Comparison of ENCODE assay signal across 13 cellular contexts in the genomic region with DNA sequence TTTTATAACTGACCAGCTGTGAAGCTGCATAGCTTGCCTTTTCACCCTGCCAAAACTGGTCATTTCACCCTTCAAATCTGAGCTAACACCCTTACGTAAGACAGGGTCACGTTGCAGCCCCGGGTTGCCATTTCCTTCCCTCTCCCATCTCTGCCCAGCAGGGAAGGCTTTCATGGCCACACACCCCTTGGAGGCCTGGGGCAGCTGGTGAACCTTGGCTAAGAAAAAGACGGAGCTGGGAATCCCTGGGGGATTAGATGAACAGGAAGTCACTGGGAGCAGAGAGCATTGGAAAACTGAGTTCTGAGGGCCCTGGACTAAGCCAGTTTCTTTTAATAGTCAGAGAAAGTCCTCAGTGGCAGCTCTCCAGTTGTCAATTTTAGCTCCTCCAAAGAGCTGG.
DNase-seq lines count a peak whose midpoint lies in the region; ATAC-seq and TF ChIP-seq lines count a peak whose summit lies in the region.
"Had no signal": no experiment of that assay in that cellular context is flagged by ENCODE, and none has a peak within 500 bp of the region (broad histone marks: within the 10 kb centered on the region; RNA-seq: fewer than 3 reads in every experiment).

No MANE protein-coding gene starts in this region.

- peak overlapping the region; percentile 22 to 90 (median 83) for H3K27ac Mint-ChIP-seq in brain
- H3K27ac Mint-ChIP-seq: CD8-positive, alpha-beta memory T cell had no signal

- H3K9me2 ChIP-seq in hepatocyte (replicated peaks; ENCODE audit: insufficient read depth), result no peaks in the 10 kb centered on the region

- H3K36me3 Mint-ChIP-seq in brain, result peaks cover 25% of the 10 kb centered on the region
- H3K36me3 Mint-ChIP-seq: CD8-positive, alpha-beta memory T cell; naive B cell had no signal

- TF ChIP-seq CTCF in brain (conservative IDR thresholded peaks at IDR 0.05) (no peak), hepatocyte (IDR thresholded peaks at IDR 0.05; ENCODE audit: poor library complexity) (no peak)

- H3K36me3 ChIP-seq in H7 (replicated peaks; ENCODE audit: control insufficient read depth, insufficient read depth, low read length) (no peaks in the 10 kb centered on the region; the same call in 1 of the 2 replicates), hepatocyte (replicated peaks; ENCODE audit: insufficient read depth, low read depth) (no peaks in the 10 kb centered on the region), rectal smooth muscle tissue (ENCODE audit: control insufficient read depth, insufficient read depth, low read length) (no peaks in the 10 kb centered on the region)

- no peak overlapping the region for H3K9ac ChIP-seq in rectal smooth muscle tissue (ENCODE audit: low read length)

- no peaks in the 10 kb centered on the region for H3K9me3 Mint-ChIP-seq in brain
- H3K9me3 Mint-ChIP-seq: CD8-positive, alpha-beta memory T cell; naive B cell had no signal

- H3K4me1 ChIP-seq in hepatocyte (ENCODE audit: insufficient read depth), result peaks cover 16% of the 10 kb centered on the region
- H3K4me1 ChIP-seq in rectal smooth muscle tissue (ENCODE audit: control insufficient read depth, insufficient read depth, low read length), result peaks cover 28% of the 10 kb centered on the region

- ATAC-seq in HG03108 (IDR thresholded peaks at IDR 0.05; ENCODE audit: unreplicated experiment), result no peak
- ATAC-seq: esophagus mucosa, Panc1 had no signal

- no peaks in the 10 kb centered on the region for H3K79me2 ChIP-seq in hepatocyte

- H3K27me3 Mint-ChIP-seq in brain, result no peaks in the 10 kb centered on the region
- H3K27me3 Mint-ChIP-seq: naive B cell had no signal

- no peak overlapping the region for H3K4me2 ChIP-seq in hepatocyte

- no peak overlapping the region for H3K4me3 ChIP-seq in H7 (ENCODE audit: insufficient read depth, low read depth, low read length)
- H3K4me3 ChIP-seq in hepatocyte, result no peak overlapping the region
- no peak overlapping the region for H3K4me3 ChIP-seq in rectal smooth muscle tissue (ENCODE audit: low read length)

- no peaks in the 10 kb centered on the region for H3K9me3 ChIP-seq in hepatocyte (ENCODE audit: low read depth)

- H3K27ac ChIP-seq in hepatocyte (peak overlapping the region; percentile 33), rectal smooth muscle tissue (ENCODE audit: low read depth, low read length) (peak overlapping the region; percentile 64)

- peak overlapping the region in 1 of 5 experiments; percentile 12 for H3K4me3 Mint-ChIP-seq in brain
- H3K4me3 Mint-ChIP-seq: CD8-positive, alpha-beta memory T cell; naive B cell had no signal

- DNase-seq in H7, result peak; percentile 29
- DNase-seq in hepatocyte (ENCODE audit: low spot score), result no peak
- no peak for DNase-seq in NK-92 treated with Interleukin-12 subunit alpha and Interleukin-12 subunit beta, amount 100 ng/mL, for 24 hours (lab: John Stamatoyannopoulos, UW)
- no peak for DNase-seq in SW 1271 (lab: John Stamatoyannopoulos, UW)
- DNase-seq in stimulated activated CD8-positive, alpha-beta memory T cell treated with anti-CD3 and anti-CD28 coated beads, Interleukin-4, amount 100 ng/mL, for 48 hours, result no peak
- DNase-seq: activated CD4-positive, alpha-beta T cell treated with anti-CD3 and anti-CD28 coated beads for 4 hours; CD8-positive, alpha-beta memory T cell; naive B cell had no signal

- H2AFZ ChIP-seq in hepatocyte, result no peak overlapping the region

- no peaks in the 10 kb centered on the region for H4K20me1 ChIP-seq in hepatocyte (ENCODE audit: insufficient read depth, poor library complexity, severe bottlenecking)

- peaks cover 37% of the 10 kb centered on the region for H3K4me1 Mint-ChIP-seq in brain
- H3K4me1 Mint-ChIP-seq: CD8-positive, alpha-beta memory T cell; naive B cell had no signal

- H3K27me3 ChIP-seq in H7 (ENCODE audit: control insufficient read depth, insufficient read depth, low read length), result no peaks in the 10 kb centered on the region
- H3K27me3 ChIP-seq in hepatocyte, result no peaks in the 10 kb centered on the region
- H3K27me3 ChIP-seq in rectal smooth muscle tissue (ENCODE audit: control insufficient read depth, insufficient read depth, low read length), result no peaks in the 10 kb centered on the region

- WGBS in hepatocyte (ENCODE audit: low lambda C conversion rate, missing lambda C conversion rate), result 43% methylated on average over 4 of the region's 4 CpGs
